15 cellular contexts compared by ENCODE assay signal in the genomic region with DNA sequence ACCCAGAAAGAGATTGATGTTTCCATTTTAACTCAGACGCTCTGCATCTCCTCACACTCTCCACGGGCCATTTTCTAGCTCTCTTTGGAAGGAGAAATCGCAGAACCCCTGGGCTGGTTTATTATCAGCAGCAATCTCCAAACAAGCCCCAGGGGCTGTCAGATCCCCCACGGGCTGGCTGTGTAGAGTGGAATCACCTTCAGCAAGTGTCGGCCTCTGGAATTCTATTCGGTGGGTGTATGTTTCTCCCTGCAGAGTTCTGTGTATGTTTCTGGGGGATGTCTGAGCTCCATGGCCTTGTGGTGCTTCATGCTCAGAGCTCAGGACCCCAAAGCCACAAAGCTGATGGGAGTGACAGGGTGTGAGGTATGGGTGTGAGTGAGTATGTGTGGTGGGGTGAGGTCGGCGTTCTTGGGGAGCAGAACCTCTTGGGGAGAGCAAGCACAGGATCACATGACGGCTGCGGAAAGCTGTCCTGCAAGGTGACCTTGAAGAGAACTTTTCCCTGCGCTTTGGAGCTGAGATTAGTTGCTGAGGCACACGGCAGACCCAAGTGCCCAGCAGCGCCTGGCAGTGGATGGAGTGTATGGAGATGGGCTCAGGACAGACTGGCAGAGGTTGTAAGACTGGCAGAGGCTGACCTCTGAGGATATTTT. TPM values are rescaled to one million over a fixed set of nuclear protein-coding genes. Genes with fewer than 3 reads are reported as not detected.
DNase-seq lines count a peak whose midpoint lies in the region; ATAC-seq and TF ChIP-seq lines count a peak whose summit lies in the region.
"Had no signal": no experiment of that assay in that cellular context is flagged by ENCODE, and none has a peak within 500 bp of the region (broad histone marks: within the 10 kb centered on the region; RNA-seq: fewer than 3 reads in every experiment).

No MANE protein-coding gene starts in this region.

- H3K9ac ChIP-seq in GM23248: peak overlapping the region; percentile 71
- H3K9ac ChIP-seq in stomach smooth muscle (ENCODE audit: low read length in 2 of 2): peak overlapping the region; percentile 56 to 79

- H3K4me3 Mint-ChIP-seq in effector memory CD8-positive, alpha-beta T cell: no peak overlapping the region
- H3K4me3 Mint-ChIP-seq: natural killer cell; T-helper 2 cell treated with Interferon-gamma antibody and Interleukin-4, amounts not matched to agents 5 μg/mL and 100 μg/mL, for 36 hours had no signal

- no peaks in the 10 kb centered on the region for H3K27me3 Mint-ChIP-seq in effector memory CD8-positive, alpha-beta T cell

- no peaks in the 10 kb centered on the region for H4K20me1 ChIP-seq in GM23248 (ENCODE audit: insufficient read depth)

- no peaks in the 10 kb centered on the region for H3K9me3 ChIP-seq in GM23248 (ENCODE audit: low read depth)
- no peaks in the 10 kb centered on the region for H3K9me3 ChIP-seq in lower lobe of right lung
- no peaks in the 10 kb centered on the region for H3K9me3 ChIP-seq in stomach smooth muscle (ENCODE audit: control insufficient read depth in 2 of 2, low read length in 2 of 2)

- no peak overlapping the region for H3K4me3 ChIP-seq in GM23248
- H3K4me3 ChIP-seq in lower lobe of right lung: peak overlapping the region; percentile 29
- peak overlapping the region; percentile 72 to 81 for H3K4me3 ChIP-seq in stomach smooth muscle (ENCODE audit: low read length in 2 of 2)

- H3K9me3 Mint-ChIP-seq in effector memory CD8-positive, alpha-beta T cell: no peaks in the 10 kb centered on the region
- H3K9me3 Mint-ChIP-seq: activated naive CD4-positive, alpha-beta T cell treated with anti-CD3 and anti-CD28 coated beads, Interleukin-2, amount 50 U/mL, for 72 hours; natural killer cell; T-helper 2 cell treated with Interferon-gamma antibody and Interleukin-4, amounts not matched to agents 5 μg/mL and 100 μg/mL, for 36 hours had no signal

- H3K27me3 ChIP-seq in GM23248 (replicated peaks; ENCODE audit: insufficient read depth): no peaks in the 10 kb centered on the region
- no peaks in the 10 kb centered on the region for H3K27me3 ChIP-seq in lower lobe of right lung (ENCODE audit: low read depth)
- no peaks in the 10 kb centered on the region for H3K27me3 ChIP-seq in stomach smooth muscle (ENCODE audit: control insufficient read depth in 1 of 2, insufficient read depth in 2 of 2, low read length in 2 of 2)

- peaks cover 17% of the 10 kb centered on the region for H3K4me1 ChIP-seq in GM23248 (ENCODE audit: insufficient read depth)
- peaks cover 10% of the 10 kb centered on the region for H3K4me1 ChIP-seq in lower lobe of right lung
- peaks cover 52% of the 10 kb centered on the region for H3K4me1 ChIP-seq in stomach smooth muscle (ENCODE audit: control insufficient read depth, insufficient read depth, low read length)

- H3K36me3 ChIP-seq in GM23248 (ENCODE audit: low read depth) (no peaks in the 10 kb centered on the region), lower lobe of right lung (no peaks in the 10 kb centered on the region), stomach smooth muscle (ENCODE audit: control insufficient read depth in 2 of 2, insufficient read depth in 2 of 2, low read length in 2 of 2) (no peaks in the 10 kb centered on the region)

- no peak for ATAC-seq in effector memory CD8-positive, alpha-beta T cell (replicated peaks)
- ATAC-seq in lower lobe of right lung: no peak
- ATAC-seq in HG03139 (IDR thresholded peaks at IDR 0.05; ENCODE audit: unreplicated experiment): no peak
- no peak for ATAC-seq in GM21367 (IDR thresholded peaks at IDR 0.05; ENCODE audit: unreplicated experiment)
- ATAC-seq: activated naive CD4-positive, alpha-beta T cell treated with anti-CD3 and anti-CD28 coated beads, Interleukin-2, amount 50 U/mL, for 72 hours had no signal

- peak overlapping the region; percentile 79 for H2AFZ ChIP-seq in GM23248

- H3F3A ChIP-seq in GM23248 (ENCODE audit: insufficient read depth): peaks cover 12% of the 10 kb centered on the region

- H3K27ac Mint-ChIP-seq in effector memory CD8-positive, alpha-beta T cell: peak overlapping the region; percentile 14 to 68
- H3K27ac Mint-ChIP-seq: activated naive CD4-positive, alpha-beta T cell treated with anti-CD3 and anti-CD28 coated beads, Interleukin-2, amount 50 U/mL, for 72 hours; natural killer cell; T-helper 2 cell treated with Interferon-gamma antibody and Interleukin-4, amounts not matched to agents 5 μg/mL and 100 μg/mL, for 36 hours had no signal

- peak overlapping the region; percentile 15 for H3K4me2 ChIP-seq in GM23248 (ENCODE audit: unreplicated experiment)

- DNase-seq in GM23248 (no peak), lower lobe of right lung (no peak), GF-D8 (lab: John Stamatoyannopoulos, UW) (no peak), AML-193 (lab: John Stamatoyannopoulos, UW) (no peak)
- DNase-seq in effector memory CD8-positive, alpha-beta T cell: no peak
- DNase-seq: activated CD8-positive, alpha-beta memory T cell treated with anti-CD3 and anti-CD28 coated beads for 24 hours; natural killer cell; NCI-H187 treated with DMSO at 0.1 percent for 48 hours; stimulated activated naive CD4-positive, alpha-beta T cell had no signal

- H3K36me3 Mint-ChIP-seq in effector memory CD8-positive, alpha-beta T cell (ENCODE audit: insufficient read depth): no peaks in the 10 kb centered on the region
- H3K36me3 Mint-ChIP-seq: activated naive CD4-positive, alpha-beta T cell treated with anti-CD3 and anti-CD28 coated beads, Interleukin-2, amount 50 U/mL, for 72 hours; natural killer cell had no signal

- H3K27ac ChIP-seq in GM23248: no peak overlapping the region
- no peak overlapping the region for H3K27ac ChIP-seq in lower lobe of right lung
- H3K27ac ChIP-seq in stomach smooth muscle (ENCODE audit: low read length): peak overlapping the region; percentile 95
- H3K27ac ChIP-seq: C4-2B had no signal

- intact Hi-C loops in lower lobe of right lung (cut with DNase I): no loop called here

- no peaks in the 10 kb centered on the region for H3K79me2 ChIP-seq in GM23248 (ENCODE audit: insufficient read depth)

- H3K4me1 Mint-ChIP-seq in effector memory CD8-positive, alpha-beta T cell (ENCODE audit: low read depth in 2 of 2): no peaks in the 10 kb centered on the region

- no peaks in the 10 kb centered on the region for H3K9me2 ChIP-seq in GM23248 (ENCODE audit: insufficient read depth)

- TF ChIP-seq CTCF in lower lobe of right lung (IDR thresholded peaks at IDR 0.05): no peak

- WGBS in GM23248 (ENCODE audit: low coverage in 1 of 2, low lambda C conversion rate in 2 of 2, missing lambda C conversion rate in 2 of 2), 2 experiments: 59 to 61% methylated on average over 13 of the region's 13 CpGs

- in situ Hi-C loops in GM23248 (cut with MboI): no loop called here

RNA-seq across cellular contexts. Expression of a gene that starts 0.5 kb away (rescaled TPM):
- total RNA-seq in GM23248 (2014; rRNA removed; shearing (Covaris generic)): 3.6 and 4.8 TPM in 2 replicates
- 3.4 and 3.6 TPM in 2 replicates for polyA plus RNA-seq in GM23248 (2016; fragmentation: Nextera tagmentation; extraction: Ambion mirVana)
- 5.0 TPM for total RNA-seq in lower lobe of right lung
